ENCODE assay signal across 1 cellular context in genomic region chr2:197885587-197885986, GRCh38.
TF ChIP-seq lines count a peak whose summit lies in the region.

No MANE protein-coding gene starts in this region.

TF ChIP-seq in K562, 482 proteins besides CTCF, POLR2A, EP300 and RAD21 (continued from another document):
- TF ChIP-seq MGA (IDR thresholded peaks at IDR 0.05) (peak; percentile 42; the same call in 1 of the 2 replicates), ZBTB2 (IDR thresholded peaks at IDR 0.05) (no peak), SMC3 (conservative IDR thresholded peaks at IDR 0.05; ENCODE audit: insufficient read depth, low read depth, low read length) (no peak), SRSF3 (IDR thresholded peaks at IDR 0.05; ENCODE audit: insufficient read depth, low read length) (no peak), HDAC8 (tag; IDR thresholded peaks at IDR 0.05) (no peak)
